In genomic region chr1:233905416-233906051, GRCh38 we compare ENCODE assay signal across 11 cellular contexts. TPM values are rescaled to one million over a fixed set of nuclear protein-coding genes. Genes with fewer than 3 reads are reported as not detected.
A peak's percentile ranks its signal among the peaks of the same experiment; 100 is the strongest.
DNase-seq lines count a peak whose midpoint lies in the region; ATAC-seq and TF ChIP-seq lines count a peak whose summit lies in the region.
"Had no signal": no experiment of that assay in that cellular context is flagged by ENCODE, and none has a peak within 500 bp of the region (broad histone marks: within the 10 kb centered on the region; RNA-seq: fewer than 3 reads in every experiment).

No MANE protein-coding gene starts in this region.

- H3K4me1 Mint-ChIP-seq in HFFc6 (ENCODE audit: low read depth), result no peaks in the 10 kb centered on the region
- H3K4me1 Mint-ChIP-seq: memory B cell had no signal

- H3K4me3 Mint-ChIP-seq in HFFc6, result no peak overlapping the region
- H3K4me3 Mint-ChIP-seq: memory B cell had no signal

- H3K9me2 ChIP-seq in MM.1S (replicated peaks; ENCODE audit: insufficient read depth, low read length), result no peaks in the 10 kb centered on the region

- in situ Hi-C loops in mammary epithelial cell (cut with MboI; ENCODE audit: low sequenced_read_pairs in 2 of 2), result loop anchor here (5.0 to 10.0 kb wide), 3 partner anchors 92 to 159 kb away; no protein-coding TSS in a partner anchor

- intact Hi-C loops in mammary epithelial cell (cut with micrococcal nuclease) (loop anchor here (2.0 to 10.0 kb wide), 4 partner anchors 291 to 601 kb away; partner anchors contain the start of gene KCNK1), tibial artery (cut with DNase I; ENCODE audit: low total_unique reads) (no loop called here)

- H3F3A ChIP-seq in MM.1S (ENCODE audit: insufficient read depth, low read length) (no peaks in the 10 kb centered on the region), smooth muscle cell (ENCODE audit: low read depth) (no peaks in the 10 kb centered on the region)

- TF ChIP-seq CTCF in MM.1S (IDR thresholded peaks at IDR 0.05; ENCODE audit: low read length), result no peak
- no peak for TF ChIP-seq CTCF in mammary epithelial cell (conservative IDR thresholded peaks at IDR 0.05 in 1 of 2, IDR thresholded peaks at IDR 0.05 in 1 of 2; ENCODE audit: extremely low read depth in 1 of 2, insufficient read depth in 1 of 2, low read depth in 1 of 2, low read length in 2 of 2)
- TF ChIP-seq CTCF in smooth muscle cell (IDR thresholded peaks at IDR 0.05; ENCODE audit: borderline replicate concordance, insufficient read depth, poor library complexity, severe bottlenecking), result no peak
- TF ChIP-seq CTCF in HFFc6 (IDR thresholded peaks at IDR 0.05), result no peak
- TF ChIP-seq CTCF in tibial artery (IDR thresholded peaks at IDR 0.05), result no peak

- H3K79me2 ChIP-seq in MM.1S (ENCODE audit: low read length), result no peaks in the 10 kb centered on the region
- peaks cover 45% of the 10 kb centered on the region for H3K79me2 ChIP-seq in mammary epithelial cell (ENCODE audit: insufficient read depth, low read length)
- H3K79me2 ChIP-seq in smooth muscle cell (ENCODE audit: low read depth), result no peaks in the 10 kb centered on the region

- BruUV-seq in mammary epithelial cell (replicated peaks; lab: Mats Ljungman, UMichigan), result no TSS peak

- H3K4me3 ChIP-seq in MM.1S (ENCODE audit: low read length), result no peak overlapping the region
- peak overlapping the region; percentile 79 to 88 (median 85) for H3K4me3 ChIP-seq in mammary epithelial cell (replicated peaks in 1 of 3; ENCODE audit: insufficient read depth in 1 of 3, low read depth in 2 of 3, low read length in 3 of 3)
- H3K4me3 ChIP-seq in smooth muscle cell, result peak overlapping the region; percentile 57
- no peak overlapping the region for H3K4me3 ChIP-seq in SJCRH30
- no peak overlapping the region for H3K4me3 ChIP-seq in tibial artery

- H3K9me3 ChIP-seq in MM.1S (replicated peaks; ENCODE audit: insufficient read depth, low read length), result no peaks in the 10 kb centered on the region
- no peaks in the 10 kb centered on the region for H3K9me3 ChIP-seq in mammary epithelial cell (replicated peaks; ENCODE audit: insufficient read depth, low read length)
- H3K9me3 ChIP-seq in smooth muscle cell (replicated peaks; ENCODE audit: low read depth), result no peaks in the 10 kb centered on the region
- no peaks in the 10 kb centered on the region for H3K9me3 ChIP-seq in SJCRH30 (replicated peaks)
- H3K9me3 ChIP-seq in tibial artery, result no peaks in the 10 kb centered on the region

- no peak for ATAC-seq in HG03439 (IDR thresholded peaks at IDR 0.05; ENCODE audit: unreplicated experiment)

- dilution Hi-C loops in mammary epithelial cell (cut with HindIII; ENCODE audit: low sequenced_read_pairs), result no loop called here

- no peaks in the 10 kb centered on the region for H4K20me1 ChIP-seq in MM.1S (ENCODE audit: insufficient read depth, low read length)
- H4K20me1 ChIP-seq in mammary epithelial cell (ENCODE audit: insufficient read depth, low read length), result no peaks in the 10 kb centered on the region
- H4K20me1 ChIP-seq in smooth muscle cell (ENCODE audit: low read depth), result no peaks in the 10 kb centered on the region

- CTCF ChIA-PET in mammary epithelial cell (lab: Charles Lee; ENCODE audit: low non-redundant PET), result no interaction called here

- DNase-seq in MM.1S (no peak), mammary epithelial cell (no peak), iPS-NIHi7 (ENCODE audit: extremely low spot score) (peak; percentile 13), smooth muscle cell (lab: John Stamatoyannopoulos, UW; ENCODE audit: unreplicated experiment) (no peak), SJCRH30 (no peak), HFFc6 (no peak), tibial artery (no peak)
- DNase-seq: NCI-H1436 had no signal

- H3K4me1 ChIP-seq in MM.1S (ENCODE audit: low read length), result no peaks in the 10 kb centered on the region
- peaks cover 33% of the 10 kb centered on the region for H3K4me1 ChIP-seq in mammary epithelial cell (ENCODE audit: insufficient read depth, low read length)
- no peaks in the 10 kb centered on the region for H3K4me1 ChIP-seq in smooth muscle cell (ENCODE audit: low read depth)
- no peaks in the 10 kb centered on the region for H3K4me1 ChIP-seq in SJCRH30
- H3K4me1 ChIP-seq in tibial artery, result peaks cover 0 to 10% (median 0%) of the 10 kb centered on the region in 4 donors

- H3K36me3 ChIP-seq in MM.1S (replicated peaks; ENCODE audit: insufficient read depth, low read length) (no peaks in the 10 kb centered on the region), mammary epithelial cell (ENCODE audit: insufficient read depth, low read length) (no peaks in the 10 kb centered on the region), smooth muscle cell (ENCODE audit: low read depth) (no peaks in the 10 kb centered on the region), SJCRH30 (no peaks in the 10 kb centered on the region), tibial artery (no peaks in the 10 kb centered on the region)

- no peaks in the 10 kb centered on the region for H3K27me3 ChIP-seq in MM.1S (replicated peaks; ENCODE audit: insufficient read depth, low read length)
- no peaks in the 10 kb centered on the region for H3K27me3 ChIP-seq in mammary epithelial cell (ENCODE audit: insufficient read depth, low read length)
- H3K27me3 ChIP-seq in smooth muscle cell (ENCODE audit: low read depth), result peaks cover 76% of the 10 kb centered on the region
- H3K27me3 ChIP-seq in SJCRH30, result no peaks in the 10 kb centered on the region
- peaks cover 0 to 19% of the 10 kb centered on the region in 2 donors for H3K27me3 ChIP-seq in tibial artery

- H3K27me3 Mint-ChIP-seq in HFFc6 (ENCODE audit: insufficient read depth), result peaks cover 2% of the 10 kb centered on the region; the same call in 1 of the 2 replicates

- H3K36me3 Mint-ChIP-seq in HFFc6 (ENCODE audit: low read depth), result peaks cover 12% of the 10 kb centered on the region

- 82% methylated on average over 10 of the region's 40 CpGs for WGBS in mammary epithelial cell (ENCODE audit: low coverage, missing lambda C conversion rate)
- WGBS in smooth muscle cell (ENCODE audit: low lambda C conversion rate), result 10% methylated on average over 40 of the region's 40 CpGs

- H3K9ac ChIP-seq in MM.1S (ENCODE audit: low read length) (no peak overlapping the region), mammary epithelial cell (ENCODE audit: insufficient read depth, low read length) (peak overlapping the region; percentile 85), smooth muscle cell (ENCODE audit: low read depth) (no peak overlapping the region)

- H3K27ac ChIP-seq in MM.1S (ENCODE audit: low read length) (no peak overlapping the region), mammary epithelial cell (ENCODE audit: insufficient read depth, low read depth, low read length) (peak overlapping the region; percentile 70), smooth muscle cell (ENCODE audit: low read depth) (no peak overlapping the region), SJCRH30 (no peak overlapping the region), tibial artery (no peak overlapping the region)

- no peak overlapping the region for H3K27ac Mint-ChIP-seq in HFFc6
- H3K27ac Mint-ChIP-seq: memory B cell had no signal

- peak overlapping the region; percentile 61; the same call in 1 of the 2 replicates for H3K4me2 ChIP-seq in MM.1S (ENCODE audit: low read depth, low read length)
- H3K4me2 ChIP-seq in mammary epithelial cell (ENCODE audit: insufficient read depth, low read depth, low read length), result peak overlapping the region; percentile 99
- H3K4me2 ChIP-seq in smooth muscle cell, result peak overlapping the region; percentile 89

- peaks cover 50% of the 10 kb centered on the region for H3K9me3 Mint-ChIP-seq in HFFc6

- H2AFZ ChIP-seq in MM.1S (ENCODE audit: low read length), result no peak overlapping the region
- H2AFZ ChIP-seq in mammary epithelial cell (ENCODE audit: low read depth, low read length), result peak overlapping the region; percentile 88
- peak overlapping the region; percentile 22 for H2AFZ ChIP-seq in smooth muscle cell (ENCODE audit: low read depth)

RNA-seq across cellular contexts. Expression of gene SLC35F3, which starts 1.1 kb away (rescaled TPM):
- total RNA-seq in mammary epithelial cell (10 to 100 TPM; 14.6 to 23.3 TPM), smooth muscle cell (0.31 and 2.4 TPM in 2 replicates)
- polyA plus RNA-seq in mammary epithelial cell (11.2 TPM), smooth muscle cell (0.66 and 1.8 TPM in 2 replicates)
- 16.1 TPM for polyA minus RNA-seq in mammary epithelial cell
- total RNA-seq in SJCRH30 (2014; rRNA removed; shearing (Covaris generic)), result not detected in 2 replicates
- total RNA-seq in HFFc6 (2021; fragmentation: NEBNext Ultra II Directional; extraction: Animal tissue kit (Norgen Biotek cat#: 25700)), result under 1 TPM; 0.26 to 0.58 (median 0.46) TPM
- total RNA-seq: HT-29 had no signal

Comparison
In these comparisons a context has a peak if more than half of its experiments do, and no peak if none do; other contexts are left out.
1. H3K4me3 ChIP-seq: peak in mammary epithelial cell (3 of 3) and smooth muscle cell (single experiment); none in MM.1S (single experiment), SJCRH30 (single experiment) and tibial artery (0 of 2).
2. Peak in every context shown above with its lines, with median percentiles within 50 percentile points of each other: H3K4me2 ChIP-seq.